1 cellular context compared by ENCODE assay signal in the genomic region with DNA sequence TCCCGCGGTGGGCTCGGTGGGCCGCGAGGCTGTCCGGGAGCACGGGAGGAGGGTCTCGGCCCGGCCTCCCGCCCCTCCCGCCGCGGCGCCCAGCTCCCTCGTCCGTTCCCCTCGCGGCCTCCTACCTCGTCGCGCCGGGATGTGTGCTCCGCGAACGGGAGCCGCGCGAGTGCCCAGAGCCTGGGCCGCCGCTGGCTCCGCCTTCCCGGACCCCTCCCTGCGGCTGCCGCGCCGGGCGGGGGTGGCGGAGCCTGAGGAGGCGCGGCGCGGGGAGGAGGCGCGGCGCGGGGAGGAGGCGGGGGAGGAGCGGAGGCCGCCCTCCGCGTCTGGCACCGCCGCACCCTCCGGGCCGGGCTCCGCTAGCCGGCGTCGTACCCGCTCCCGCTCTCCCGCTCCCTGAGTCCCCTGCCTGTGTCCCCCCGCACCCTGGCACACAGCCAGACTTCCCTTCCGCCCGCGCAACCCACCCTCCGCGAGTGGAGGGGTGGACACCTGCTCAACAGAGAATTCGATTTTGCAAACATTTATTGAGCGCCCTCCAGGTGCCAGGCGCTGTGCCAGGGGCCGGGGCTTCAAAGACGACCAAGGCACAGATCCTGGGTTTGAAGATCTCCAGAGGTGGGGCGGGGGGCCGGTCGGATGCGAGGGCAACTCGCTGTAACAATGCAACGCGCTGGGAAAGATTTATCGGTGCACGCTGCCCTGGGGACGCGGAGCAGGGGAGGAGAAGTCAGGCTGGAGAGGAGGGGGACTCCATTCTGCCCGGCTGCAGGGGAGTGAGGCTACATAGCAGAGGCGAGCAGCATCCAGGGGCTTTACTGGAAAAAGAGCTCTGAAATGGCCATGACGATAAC.
TF ChIP-seq lines count a peak whose summit lies in the region.

Gene MPP3, minus strand, starts transcription at position 171 of the 854 bp plus-strand sequence. CDS start 1,240 bp downstream, outside the sequence.

TF ChIP-seq in A549, 52 proteins besides CTCF, POLR2A, EP300 and RAD21:
- TF ChIP-seq, protein P1, sequence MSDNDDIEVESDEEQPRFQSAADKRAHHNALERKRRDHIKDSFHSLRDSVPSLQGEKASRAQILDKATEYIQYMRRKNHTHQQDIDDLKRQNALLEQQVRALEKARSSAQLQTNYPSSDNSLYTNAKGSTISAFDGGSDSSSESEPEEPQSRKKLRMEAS (IDR thresholded peaks at IDR 0.05), result peak; percentile 45; the same call in 1 of the 2 replicates
- TF ChIP-seq E2F6 (IDR thresholded peaks at IDR 0.05; ENCODE audit: borderline replicate concordance, low read depth), result peak; percentile 83
- TF ChIP-seq ATOH8 (CRISPR knock-in tag; IDR thresholded peaks at IDR 0.05; ENCODE audit: low read depth), result no peak
- TF ChIP-seq KDM1A (IDR thresholded peaks at IDR 0.05; ENCODE audit: low read depth), result no peak
- no peak for TF ChIP-seq EHMT2 (IDR thresholded peaks at IDR 0.05; ENCODE audit: low read depth)
- no peak for TF ChIP-seq HEYL (CRISPR knock-in tag; IDR thresholded peaks at IDR 0.05)
- no peak for TF ChIP-seq CBX2 (IDR thresholded peaks at IDR 0.05; ENCODE audit: borderline replicate concordance, low read depth)
- TF ChIP-seq, protein P2, sequence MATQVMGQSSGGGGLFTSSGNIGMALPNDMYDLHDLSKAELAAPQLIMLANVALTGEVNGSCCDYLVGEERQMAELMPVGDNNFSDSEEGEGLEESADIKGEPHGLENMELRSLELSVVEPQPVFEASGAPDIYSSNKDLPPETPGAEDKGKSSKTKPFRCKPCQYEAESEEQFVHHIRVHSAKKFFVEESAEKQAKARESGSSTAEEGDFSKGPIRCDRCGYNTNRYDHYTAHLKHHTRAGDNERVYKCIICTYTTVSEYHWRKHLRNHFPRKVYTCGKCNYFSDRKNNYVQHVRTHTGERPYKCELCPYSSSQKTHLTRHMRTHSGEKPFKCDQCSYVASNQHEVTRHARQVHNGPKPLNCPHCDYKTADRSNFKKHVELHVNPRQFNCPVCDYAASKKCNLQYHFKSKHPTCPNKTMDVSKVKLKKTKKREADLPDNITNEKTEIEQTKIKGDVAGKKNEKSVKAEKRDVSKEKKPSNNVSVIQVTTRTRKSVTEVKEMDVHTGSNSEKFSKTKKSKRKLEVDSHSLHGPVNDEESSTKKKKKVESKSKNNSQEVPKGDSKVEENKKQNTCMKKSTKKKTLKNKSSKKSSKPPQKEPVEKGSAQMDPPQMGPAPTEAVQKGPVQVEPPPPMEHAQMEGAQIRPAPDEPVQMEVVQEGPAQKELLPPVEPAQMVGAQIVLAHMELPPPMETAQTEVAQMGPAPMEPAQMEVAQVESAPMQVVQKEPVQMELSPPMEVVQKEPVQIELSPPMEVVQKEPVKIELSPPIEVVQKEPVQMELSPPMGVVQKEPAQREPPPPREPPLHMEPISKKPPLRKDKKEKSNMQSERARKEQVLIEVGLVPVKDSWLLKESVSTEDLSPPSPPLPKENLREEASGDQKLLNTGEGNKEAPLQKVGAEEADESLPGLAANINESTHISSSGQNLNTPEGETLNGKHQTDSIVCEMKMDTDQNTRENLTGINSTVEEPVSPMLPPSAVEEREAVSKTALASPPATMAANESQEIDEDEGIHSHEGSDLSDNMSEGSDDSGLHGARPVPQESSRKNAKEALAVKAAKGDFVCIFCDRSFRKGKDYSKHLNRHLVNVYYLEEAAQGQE (IDR thresholded peaks at IDR 0.05), result no peak
- TF ChIP-seq BHLHE40 (IDR thresholded peaks at IDR 0.05; ENCODE audit: low read depth, low read length), result no peak
- TF ChIP-seq ZSCAN20 (CRISPR knock-in tag; IDR thresholded peaks at IDR 0.05), result no peak
- TF ChIP-seq CEBPB (IDR thresholded peaks at IDR 0.05), result no peak
- no peak for TF ChIP-seq FOSB (CRISPR knock-in tag; IDR thresholded peaks at IDR 0.05)
- TF ChIP-seq CHD2 (IDR thresholded peaks at IDR 0.05; ENCODE audit: low read length, partially characterized antibody), result no peak
- TF ChIP-seq NPAS2 (CRISPR knock-in tag; IDR thresholded peaks at IDR 0.05; ENCODE audit: borderline replicate concordance), result no peak
- TF ChIP-seq PHF8 (IDR thresholded peaks at IDR 0.05; ENCODE audit: borderline replicate concordance, low read depth), result peak; percentile 68; the same call in 1 of the 2 replicates
- no peak for TF ChIP-seq ELK1 (IDR thresholded peaks at IDR 0.05; ENCODE audit: low read depth, low read length)
- TF ChIP-seq FOXS1 (CRISPR knock-in tag; IDR thresholded peaks at IDR 0.05), result no peak
- TF ChIP-seq GATA3 (IDR thresholded peaks at IDR 0.05; ENCODE audit: borderline replicate concordance), result peak; percentile 13; the same call in 1 of the 2 replicates
- no peak for TF ChIP-seq MAFK (IDR thresholded peaks at IDR 0.05; ENCODE audit: partially characterized antibody)
- TF ChIP-seq RARB (CRISPR knock-in tag; IDR thresholded peaks at IDR 0.05), result no peak
- peak; percentile 77; the same call in 1 of the 2 replicates for TF ChIP-seq MAZ (IDR thresholded peaks at IDR 0.05; ENCODE audit: borderline replicate concordance, low read depth, low read length)
- TF ChIP-seq JUN (IDR thresholded peaks at IDR 0.05), result peak in 1 of 2 experiments; percentile 65; a peak in 3 of 5 replicates
- TF ChIP-seq, protein P3, sequence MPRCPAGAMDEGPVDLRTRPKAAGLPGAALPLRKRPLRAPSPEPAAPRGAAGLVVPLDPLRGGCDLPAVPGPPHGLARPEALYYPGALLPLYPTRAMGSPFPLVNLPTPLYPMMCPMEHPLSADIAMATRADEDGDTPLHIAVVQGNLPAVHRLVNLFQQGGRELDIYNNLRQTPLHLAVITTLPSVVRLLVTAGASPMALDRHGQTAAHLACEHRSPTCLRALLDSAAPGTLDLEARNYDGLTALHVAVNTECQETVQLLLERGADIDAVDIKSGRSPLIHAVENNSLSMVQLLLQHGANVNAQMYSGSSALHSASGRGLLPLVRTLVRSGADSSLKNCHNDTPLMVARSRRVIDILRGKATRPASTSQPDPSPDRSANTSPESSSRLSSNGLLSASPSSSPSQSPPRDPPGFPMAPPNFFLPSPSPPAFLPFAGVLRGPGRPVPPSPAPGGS (IDR thresholded peaks at IDR 0.05), result peak; percentile 80; the same call in 2 of the 3 replicates
- no peak for TF ChIP-seq TFCP2L1 (CRISPR knock-in tag; IDR thresholded peaks at IDR 0.05)
- TF ChIP-seq JUNB (IDR thresholded peaks at IDR 0.05), result no peak
- TF ChIP-seq CHD4 (IDR thresholded peaks at IDR 0.05; ENCODE audit: borderline replicate concordance), result peak; percentile 46; the same call in 1 of the 2 replicates
- TF ChIP-seq RNF2 (IDR thresholded peaks at IDR 0.05; ENCODE audit: borderline replicate concordance, low read depth), result peak; percentile 56; the same call in 1 of the 2 replicates
- TF ChIP-seq, protein P4, sequence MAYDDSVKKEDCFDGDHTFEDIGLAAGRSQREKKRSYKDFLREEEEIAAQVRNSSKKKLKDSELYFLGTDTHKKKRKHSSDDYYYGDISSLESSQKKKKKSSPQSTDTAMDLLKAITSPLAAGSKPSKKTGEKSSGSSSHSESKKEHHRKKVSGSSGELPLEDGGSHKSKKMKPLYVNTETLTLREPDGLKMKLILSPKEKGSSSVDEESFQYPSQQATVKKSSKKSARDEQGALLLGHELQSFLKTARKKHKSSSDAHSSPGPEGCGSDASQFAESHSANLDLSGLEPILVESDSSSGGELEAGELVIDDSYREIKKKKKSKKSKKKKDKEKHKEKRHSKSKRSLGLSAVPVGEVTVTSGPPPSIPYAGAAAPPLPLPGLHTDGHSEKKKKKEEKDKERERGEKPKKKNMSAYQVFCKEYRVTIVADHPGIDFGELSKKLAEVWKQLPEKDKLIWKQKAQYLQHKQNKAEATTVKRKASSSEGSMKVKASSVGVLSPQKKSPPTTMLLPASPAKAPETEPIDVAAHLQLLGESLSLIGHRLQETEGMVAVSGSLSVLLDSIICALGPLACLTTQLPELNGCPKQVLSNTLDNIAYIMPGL (CRISPR knock-in tag; IDR thresholded peaks at IDR 0.05; ENCODE audit: borderline replicate concordance), result no peak
